In genomic region chr12:11743748-11744147, GRCh38 we compare ENCODE assay signal across 18 cellular contexts.
DNase-seq lines count a peak whose midpoint lies in the region; ATAC-seq and TF ChIP-seq lines count a peak whose summit lies in the region.
"Had no signal": no experiment of that assay in that cellular context is flagged by ENCODE, and none has a peak within 500 bp of the region (broad histone marks: within the 10 kb centered on the region; RNA-seq: fewer than 3 reads in every experiment).

No MANE protein-coding gene starts in this region.

- WGBS in hepatocyte (ENCODE audit: low lambda C conversion rate, missing lambda C conversion rate): 37% methylated on average over 8 of the region's 8 CpGs

- peak overlapping the region; percentile 31; the same call in 1 of the 2 replicates for H3K9ac ChIP-seq in OCI-LY3 (ENCODE audit: low read length)

- H3K4me1 ChIP-seq in OCI-LY3 (ENCODE audit: low read length): peaks cover 97% of the 10 kb centered on the region
- H3K4me1 ChIP-seq in hepatocyte (ENCODE audit: insufficient read depth): peaks cover 9% of the 10 kb centered on the region
- peaks cover 56 to 57% of the 10 kb centered on the region in 2 experiments for H3K4me1 ChIP-seq in neutrophil (ENCODE audit: control insufficient read depth in 1 of 2, insufficient read depth in 1 of 2, low read depth in 1 of 2, low read length in 1 of 2)
- H3K4me1 ChIP-seq: right atrium auricular region, testis had no signal

- ATAC-seq in HG03521 (IDR thresholded peaks at IDR 0.05; ENCODE audit: unreplicated experiment): no peak

- peak overlapping the region; percentile 19 for H3K27ac ChIP-seq in OCI-LY3 (ENCODE audit: low read length)
- peak overlapping the region; percentile 21 for H3K27ac ChIP-seq in hepatocyte
- H3K27ac ChIP-seq in neutrophil: peak overlapping the region; percentile 12
- H3K27ac ChIP-seq: right atrium auricular region, RWPE1, testis had no signal

- H3K4me2 ChIP-seq in OCI-LY3 (ENCODE audit: low read length) (peak overlapping the region; percentile 67), hepatocyte (peak overlapping the region; percentile 45)

- H3K9me3 ChIP-seq in OCI-LY3 (ENCODE audit: insufficient read depth, low read length) (no peaks in the 10 kb centered on the region), hepatocyte (ENCODE audit: low read depth) (no peaks in the 10 kb centered on the region), neutrophil (no peaks in the 10 kb centered on the region)
- H3K9me3 ChIP-seq: right atrium auricular region, testis had no signal

- TF ChIP-seq CTCF in OCI-LY3 (IDR thresholded peaks at IDR 0.05; ENCODE audit: low read depth, low read length): no peak
- no peak for TF ChIP-seq CTCF in hepatocyte (IDR thresholded peaks at IDR 0.05; ENCODE audit: poor library complexity)
- TF ChIP-seq CTCF in neutrophil (IDR thresholded peaks at IDR 0.05): no peak

- H3K9me2 ChIP-seq in hepatocyte (replicated peaks; ENCODE audit: insufficient read depth): no peaks in the 10 kb centered on the region

- H3K36me3 ChIP-seq in OCI-LY3 (replicated peaks; ENCODE audit: low read depth, low read length) (peaks cover 3% of the 10 kb centered on the region), hepatocyte (replicated peaks; ENCODE audit: insufficient read depth, low read depth) (no peaks in the 10 kb centered on the region), neutrophil (no peaks in the 10 kb centered on the region)
- H3K36me3 ChIP-seq: right atrium auricular region had no signal

- H2AFZ ChIP-seq in OCI-LY3 (ENCODE audit: low read depth, low read length) (no peak overlapping the region), hepatocyte (no peak overlapping the region)

- no peaks in the 10 kb centered on the region for H3K27me3 ChIP-seq in OCI-LY3 (ENCODE audit: low read depth, low read length)
- no peaks in the 10 kb centered on the region for H3K27me3 ChIP-seq in hepatocyte
- H3K27me3 ChIP-seq in neutrophil: no peaks in the 10 kb centered on the region
- H3K27me3 ChIP-seq: right atrium auricular region, testis had no signal

- H3K4me3 ChIP-seq in GM08714 (ENCODE audit: low read length) (peak overlapping the region; percentile 2; the same call in 1 of the 2 replicates), OCI-LY3 (ENCODE audit: low read length) (peak overlapping the region; percentile 34), hepatocyte (no peak overlapping the region), neutrophil (ENCODE audit: low read depth in 1 of 2, low read length in 1 of 2) (no peak overlapping the region)
- H3K4me3 ChIP-seq: lung, right atrium auricular region, testis had no signal

- H4K20me1 ChIP-seq in OCI-LY3 (ENCODE audit: insufficient read depth, low read length) (no peaks in the 10 kb centered on the region), hepatocyte (ENCODE audit: insufficient read depth, poor library complexity, severe bottlenecking) (no peaks in the 10 kb centered on the region)

- DNase-seq in hepatocyte (ENCODE audit: low spot score): no peak
- no peak for DNase-seq in stimulated activated CD4-positive, alpha-beta T cell treated with anti-CD3 and anti-CD28 coated beads, Interleukin-4, amount 100 ng/mL, for 24 hours
- DNase-seq in NCI-H510A treated with DMSO at 0.1 percent for 48 hours (lab: John Stamatoyannopoulos, UW): no peak
- no peak for DNase-seq in DMS153 treated with DMSO at 0.1 percent for 48 hours (lab: John Stamatoyannopoulos, UW; ENCODE audit: unreplicated experiment)
- DNase-seq: activated CD4-positive, CD25-positive, alpha-beta regulatory T cell; activated naive CD4-positive, alpha-beta T cell; AML-193; NCI-H2029; NCI-H748 treated with DMSO at 0.1 percent for 48 hours; stimulated activated CD4-positive, alpha-beta T cell treated with anti-CD3 and anti-CD28 coated beads, Interleukin-1b, Interleukin-23, amount 100 ng/mL, for 48 hours; testis had no signal

- H3K79me2 ChIP-seq in OCI-LY3 (ENCODE audit: low read length) (peaks cover 99% of the 10 kb centered on the region), hepatocyte (peaks cover 52% of the 10 kb centered on the region)

Comparison
In these comparisons a context has a peak if more than half of its experiments do, and no peak if none do; other contexts are left out.
1. H3K4me3 ChIP-seq: peak in GM08714 (single experiment) and OCI-LY3 (single experiment); none in hepatocyte (single experiment) and neutrophil (0 of 2).
2. Peak in every context shown above with its lines, with median percentiles within 50 percentile points of each other: H3K27ac ChIP-seq.